In genomic region chr10:62636825-62637248, GRCh38 we compare ENCODE assay signal across 10 cellular contexts.
A peak's percentile ranks its signal among the peaks of the same experiment; 100 is the strongest.
DNase-seq lines count a peak whose midpoint lies in the region; ATAC-seq and TF ChIP-seq lines count a peak whose summit lies in the region.
"Had no signal": no experiment of that assay in that cellular context is flagged by ENCODE, and none has a peak within 500 bp of the region (broad histone marks: within the 10 kb centered on the region; RNA-seq: fewer than 3 reads in every experiment).

No MANE protein-coding gene starts in this region.

- CTCF ChIA-PET in SK-N-SH (lab: Yijun Ruan, JAX), result interaction anchor here (0.8 kb wide), 1 partner anchor 26 kb away, joined by 3 read pairs; no protein-coding TSS in a partner anchor

- DNase-seq in left ventricle myocardium inferior, result no peak
- DNase-seq in left cardiac atrium, result no peak
- no peak for DNase-seq in SK-N-SH
- DNase-seq in hepatic stellate cell (ENCODE audit: low spot score), result peak; percentile 24
- DNase-seq in NK-92 treated with Interleukin-12 subunit alpha and Interleukin-12 subunit beta, amount 100 ng/mL, for 24 hours (lab: John Stamatoyannopoulos, UW), result no peak
- no peak for DNase-seq in activated T-cell treated with anti-CD3 and anti-CD28 coated beads, Interleukin-2, amount 50 U/mL, for 4 hours
- no peak for DNase-seq in NCI-H1436 treated with DMSO at 0.1 percent for 48 hours (lab: John Stamatoyannopoulos, UW)
- DNase-seq: NCI-H1930 had no signal

- no peak for ATAC-seq in left cardiac atrium
- ATAC-seq in activated T-cell treated with anti-CD3 and anti-CD28 coated beads, Interleukin-2, amount 50 U/mL, for 4 hours, result no peak
- no peak for ATAC-seq in GM19463 (IDR thresholded peaks at IDR 0.05; ENCODE audit: unreplicated experiment)

- H3K4me2 ChIP-seq in SK-N-SH, result peak overlapping the region; percentile 9; the same call in 1 of the 2 replicates

- POLR2A ChIA-PET in SK-N-SH (lab: Yijun Ruan, JAX), result no interaction called here

- H2AFZ ChIP-seq in SK-N-SH (ENCODE audit: low read depth), result peak overlapping the region; percentile 49

- peak overlapping the region; percentile 34 for H3K4me3 ChIP-seq in left ventricle myocardium inferior
- 0 out of 4 replicates have a peak overlapping the region, but pooled peaks of 1 of the 2 experiments have one; percentile 16 for H3K4me3 ChIP-seq in SK-N-SH (ENCODE audit: low read depth in 2 of 2, low read length in 1 of 2)

- no peak overlapping the region for H3K9ac ChIP-seq in SK-N-SH

- H3K36me3 ChIP-seq in left ventricle myocardium inferior, result no peaks in the 10 kb centered on the region
- no peaks in the 10 kb centered on the region for H3K36me3 ChIP-seq in SK-N-SH (replicated peaks in 1 of 2; ENCODE audit: control insufficient read depth in 1 of 2, insufficient read depth in 2 of 2, low read length in 1 of 2)

- no peaks in the 10 kb centered on the region for H3F3A ChIP-seq in SK-N-SH (replicated peaks; ENCODE audit: insufficient read depth)

- 59% methylated on average over 3 of the region's 3 CpGs for WGBS in SK-N-SH (ENCODE audit: low lambda C conversion rate)

- no peaks in the 10 kb centered on the region for H3K36me3 Mint-ChIP-seq in activated T-cell treated with anti-CD3 and anti-CD28 coated beads, Interleukin-2, amount 50 U/mL, for 4 hours (ENCODE audit: insufficient read depth)

- no peaks in the 10 kb centered on the region for H3K27me3 Mint-ChIP-seq in activated T-cell treated with anti-CD3 and anti-CD28 coated beads, Interleukin-2, amount 50 U/mL, for 4 hours (ENCODE audit: low read depth)

- peaks cover 30% of the 10 kb centered on the region for H3K4me1 ChIP-seq in left ventricle myocardium inferior
- peaks cover 0 to 8% of the 10 kb centered on the region in 2 experiments; a peak in 2 of 4 replicates for H3K4me1 ChIP-seq in SK-N-SH (ENCODE audit: control insufficient read depth in 1 of 2, insufficient read depth in 2 of 2, low read depth in 1 of 2, low read length in 1 of 2)

- H3K4me1 Mint-ChIP-seq in activated T-cell treated with anti-CD3 and anti-CD28 coated beads, Interleukin-2, amount 50 U/mL, for 4 hours (ENCODE audit: low read depth), result peaks cover 22% of the 10 kb centered on the region

- TF ChIP-seq CTCF in left ventricle myocardium inferior (IDR thresholded peaks at IDR 0.05; ENCODE audit: borderline replicate concordance), result peak; percentile 18
- TF ChIP-seq CTCF in SK-N-SH (IDR thresholded peaks at IDR 0.05), result 0 out of 2 replicates have a peak, but pooled peaks have one; percentile 9

- H3K9me3 Mint-ChIP-seq in activated T-cell treated with anti-CD3 and anti-CD28 coated beads, Interleukin-2, amount 50 U/mL, for 4 hours, result no peaks in the 10 kb centered on the region

- no peak for TF ChIP-seq EP300 in SK-N-SH (IDR thresholded peaks at IDR 0.05; ENCODE audit: borderline replicate concordance in 1 of 2, low read depth in 1 of 2, low read length in 1 of 2)

- no peak overlapping the region for H3K4me3 Mint-ChIP-seq in activated T-cell treated with anti-CD3 and anti-CD28 coated beads, Interleukin-2, amount 50 U/mL, for 4 hours

- H3K79me2 ChIP-seq in SK-N-SH (ENCODE audit: insufficient read depth), result no peaks in the 10 kb centered on the region

- TF ChIP-seq RAD21 in SK-N-SH (IDR thresholded peaks at IDR 0.05; ENCODE audit: low read length), result no peak

- H4K20me1 ChIP-seq in SK-N-SH (ENCODE audit: insufficient read depth), result no peaks in the 10 kb centered on the region

- H3K27me3 ChIP-seq in left ventricle myocardium inferior (ENCODE audit: low read depth) (no peaks in the 10 kb centered on the region), SK-N-SH (ENCODE audit: insufficient read depth) (no peaks in the 10 kb centered on the region)

- intact Hi-C loops in left ventricle myocardium inferior (cut with micrococcal nuclease) (no loop called here), left cardiac atrium (cut with DNase I) (loop anchor here in 1 of 2 donors (5.0 kb wide), 1 partner anchor 180 kb away; the partner anchor contains the start of gene EGR2)

- H3K9me2 ChIP-seq in SK-N-SH, result no peaks in the 10 kb centered on the region

- no peaks in the 10 kb centered on the region for H3K9me3 ChIP-seq in left ventricle myocardium inferior (replicated peaks)
- no peaks in the 10 kb centered on the region for H3K9me3 ChIP-seq in SK-N-SH

- H3K27ac ChIP-seq in left ventricle myocardium inferior (replicated peaks) (peak overlapping the region; percentile 63), SK-N-SH (ENCODE audit: low read depth in 2 of 2, low read length in 1 of 2) (no peak overlapping the region)
- H3K27ac ChIP-seq: VCaP had no signal

TF ChIP-seq in SK-N-SH, 30 proteins besides CTCF, POLR2A, EP300 and RAD21:
- TF ChIP-seq IRF3 (IDR thresholded peaks at IDR 0.05; ENCODE audit: low read depth, low read length), result no peak
- no peak for TF ChIP-seq ELF1 (IDR thresholded peaks at IDR 0.05)
- no peak for TF ChIP-seq FOSL2 (IDR thresholded peaks at IDR 0.05; ENCODE audit: borderline replicate concordance, low read depth)
- no peak for TF ChIP-seq USF2 (IDR thresholded peaks at IDR 0.05; ENCODE audit: borderline replicate concordance, low read depth, low read length)
- no peak for TF ChIP-seq RFX5 (IDR thresholded peaks at IDR 0.05; ENCODE audit: low read length)
- TF ChIP-seq FOXM1 (IDR thresholded peaks at IDR 0.05; ENCODE audit: low read depth), result no peak
- TF ChIP-seq SIN3A (IDR thresholded peaks at IDR 0.05; ENCODE audit: borderline replicate concordance, low read depth, low read length), result no peak
- TF ChIP-seq EZH2phosphoT487 (IDR thresholded peaks at IDR 0.05; ENCODE audit: borderline replicate concordance, low read depth), result no peak
- TF ChIP-seq ZBTB33 (IDR thresholded peaks at IDR 0.05; ENCODE audit: borderline replicate concordance, low read depth), result no peak
- no peak for TF ChIP-seq TEAD4 (IDR thresholded peaks at IDR 0.05; ENCODE audit: borderline replicate concordance, insufficient read depth)
- no peak for TF ChIP-seq POLR2AphosphoS5 (IDR thresholded peaks at IDR 0.05; ENCODE audit: low read depth, low read length)
